Comparison of ENCODE assay signal across 15 cellular contexts in the genomic region with DNA sequence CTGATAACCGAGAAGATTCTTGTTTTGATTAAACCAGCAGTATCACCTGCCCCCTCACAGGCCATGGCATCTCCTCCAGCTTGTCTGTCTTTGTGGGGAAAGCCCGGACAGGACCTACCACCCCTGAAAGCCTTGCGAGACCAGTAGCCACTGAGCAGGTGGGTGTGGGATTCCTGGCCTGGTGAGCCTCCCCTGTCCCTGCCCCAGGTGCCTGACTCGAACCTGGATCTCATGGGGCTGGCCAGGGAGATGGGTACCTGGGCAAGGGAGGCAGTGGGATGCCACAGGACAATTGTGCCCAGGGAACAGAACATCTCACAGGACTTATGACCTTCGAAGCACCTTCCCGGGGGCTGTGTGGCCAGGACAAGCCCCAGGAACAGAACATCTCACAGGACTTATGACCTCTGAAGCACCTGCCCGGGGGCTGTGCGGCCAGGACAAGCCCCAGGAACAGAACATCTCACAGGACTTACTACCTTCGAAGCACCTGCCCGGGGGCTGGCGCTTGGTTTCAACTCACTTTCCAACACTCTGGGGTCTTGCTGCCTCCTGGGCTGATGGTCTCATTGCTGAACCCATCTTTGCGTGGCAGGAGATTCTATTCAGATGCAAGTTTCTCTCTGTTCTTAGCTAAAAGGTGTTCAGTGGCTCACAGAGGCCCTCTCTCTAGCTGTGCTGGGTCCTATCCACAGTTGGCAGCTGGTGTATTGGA.
DNase-seq lines count a peak whose midpoint lies in the region; ATAC-seq and TF ChIP-seq lines count a peak whose summit lies in the region.
"Had no signal": no experiment of that assay in that cellular context is flagged by ENCODE, and none has a peak within 500 bp of the region (broad histone marks: within the 10 kb centered on the region; RNA-seq: fewer than 3 reads in every experiment).

No MANE protein-coding gene starts in this region.

- peak overlapping the region; percentile 27 for H3K18ac ChIP-seq in neuronal stem cell (ENCODE audit: low read length)

- H3K79me1 ChIP-seq in neuronal stem cell (ENCODE audit: low read depth, low read length), result no peaks in the 10 kb centered on the region

- peak overlapping the region; percentile 6 for H2BK12ac ChIP-seq in neuronal stem cell (ENCODE audit: low read length)

- peaks cover 3% of the 10 kb centered on the region for H3K27me3 Mint-ChIP-seq in activated CD4-positive, alpha-beta memory T cell treated with anti-CD3 and anti-CD28 coated beads, Interleukin-2, amount 10 ng/mL, durations not matched to agents 7 days and 5 days
- H3K27me3 Mint-ChIP-seq in activated CD4-positive, alpha-beta memory T cell treated with anti-CD3 and anti-CD28 coated beads for 36 hours, result peaks cover 10% of the 10 kb centered on the region

- no peaks in the 10 kb centered on the region for H3K36me3 ChIP-seq in esophagus muscularis mucosa
- no peaks in the 10 kb centered on the region for H3K36me3 ChIP-seq in neuronal stem cell (replicated peaks in 1 of 2; ENCODE audit: control insufficient read depth in 2 of 2, insufficient read depth in 2 of 2, low read length in 2 of 2)
- H3K36me3 ChIP-seq: BLaER1, HAP-1 had no signal

- no peaks in the 10 kb centered on the region for H3K4me1 Mint-ChIP-seq in activated CD4-positive, alpha-beta memory T cell treated with anti-CD3 and anti-CD28 coated beads, Interleukin-2, amount 10 ng/mL, durations not matched to agents 7 days and 5 days
- H3K4me1 Mint-ChIP-seq in activated CD4-positive, alpha-beta memory T cell treated with anti-CD3 and anti-CD28 coated beads for 36 hours (ENCODE audit: low read depth), result no peaks in the 10 kb centered on the region
- H3K4me1 Mint-ChIP-seq: CD8-positive, alpha-beta memory T cell had no signal

- WGBS in esophagus muscularis mucosa, result 83% methylated on average over 4 of the region's 12 CpGs
- no CpG with 5 or more reads among the region's 12 CpGs for WGBS in neuronal stem cell (ENCODE audit: extremely low coverage in 2 of 2, insufficient read length in 2 of 2, insufficient replicate concordance in 1 of 2), 2 donors

- H3K27me3 ChIP-seq in esophagus muscularis mucosa (peaks cover 0 to 59% (median 2%) of the 10 kb centered on the region in 4 donors), neuronal stem cell (ENCODE audit: control insufficient read depth in 3 of 3, insufficient read depth in 3 of 3, low read depth in 1 of 3, low read length in 3 of 3) (no peaks in the 10 kb centered on the region)
- H3K27me3 ChIP-seq: BLaER1 had no signal

- H3K27ac ChIP-seq in esophagus muscularis mucosa (replicated peaks in 1 of 4) (no peak overlapping the region), neuronal stem cell (replicated peaks; ENCODE audit: low read length) (no peak overlapping the region)
- H3K27ac ChIP-seq: BLaER1 had no signal

- no peak overlapping the region for H2BK5ac ChIP-seq in neuronal stem cell (ENCODE audit: low read length)

- no peak overlapping the region for H3K4me3 Mint-ChIP-seq in activated CD4-positive, alpha-beta memory T cell treated with anti-CD3 and anti-CD28 coated beads, Interleukin-2, amount 10 ng/mL, durations not matched to agents 7 days and 5 days
- H3K4me3 Mint-ChIP-seq in activated CD4-positive, alpha-beta memory T cell treated with anti-CD3 and anti-CD28 coated beads for 36 hours, result no peak overlapping the region
- H3K4me3 Mint-ChIP-seq: CD8-positive, alpha-beta memory T cell had no signal

- no peak overlapping the region for H3K27ac Mint-ChIP-seq in activated CD4-positive, alpha-beta memory T cell treated with anti-CD3 and anti-CD28 coated beads, Interleukin-2, amount 10 ng/mL, durations not matched to agents 7 days and 5 days
- no peak overlapping the region for H3K27ac Mint-ChIP-seq in activated CD4-positive, alpha-beta memory T cell treated with anti-CD3 and anti-CD28 coated beads for 36 hours
- H3K27ac Mint-ChIP-seq: CD8-positive, alpha-beta memory T cell had no signal

- no peak overlapping the region for H3K9ac ChIP-seq in neuronal stem cell (ENCODE audit: low read depth, low read length, poor library complexity)
- H3K9ac ChIP-seq: BLaER1 had no signal

- H2BK15ac ChIP-seq in neuronal stem cell (ENCODE audit: low read length), result no peak overlapping the region

- CTCF ChIA-PET in activated CD4-positive, alpha-beta memory T cell treated with anti-CD3 and anti-CD28 coated beads, Interleukin-2, amount 10 ng/mL, durations not matched to agents 7 days and 5 days (lab: Charles Lee), result no interaction called here
- CTCF ChIA-PET in activated CD4-positive, alpha-beta memory T cell treated with anti-CD3 and anti-CD28 coated beads for 36 hours (lab: Charles Lee), result no interaction called here

- TF ChIP-seq CTCF in esophagus muscularis mucosa (IDR thresholded peaks at IDR 0.05), result no peak

- H2BK120ac ChIP-seq in neuronal stem cell (ENCODE audit: low read depth, low read length), result no peak overlapping the region

- no peaks in the 10 kb centered on the region for H3K9me3 Mint-ChIP-seq in activated CD4-positive, alpha-beta memory T cell treated with anti-CD3 and anti-CD28 coated beads, Interleukin-2, amount 10 ng/mL, durations not matched to agents 7 days and 5 days
- no peaks in the 10 kb centered on the region for H3K9me3 Mint-ChIP-seq in activated CD4-positive, alpha-beta memory T cell treated with anti-CD3 and anti-CD28 coated beads for 36 hours

- POLR2A ChIA-PET in activated CD4-positive, alpha-beta memory T cell treated with anti-CD3 and anti-CD28 coated beads, Interleukin-2, amount 10 ng/mL, durations not matched to agents 7 days and 5 days (lab: Charles Lee), result no interaction called here
- POLR2A ChIA-PET in activated CD4-positive, alpha-beta memory T cell treated with anti-CD3 and anti-CD28 coated beads for 36 hours (lab: Charles Lee), result no interaction called here

- no peak overlapping the region for H2AFZ ChIP-seq in neuronal stem cell (ENCODE audit: low read length)

- no peak for TF ChIP-seq EP300 in esophagus muscularis mucosa (IDR thresholded peaks at IDR 0.05)

- intact Hi-C loops in activated CD4-positive, alpha-beta memory T cell treated with anti-CD3 and anti-CD28 coated beads for 36 hours (cut with micrococcal nuclease), result no loop called here
- intact Hi-C loops in esophagus muscularis mucosa (cut with DNase I), result no loop called here

- no peak overlapping the region for H4K8ac ChIP-seq in neuronal stem cell (ENCODE audit: low read depth, low read length)

- H3K36me3 Mint-ChIP-seq in activated CD4-positive, alpha-beta memory T cell treated with anti-CD3 and anti-CD28 coated beads, Interleukin-2, amount 10 ng/mL, durations not matched to agents 7 days and 5 days (ENCODE audit: low read depth), result no peaks in the 10 kb centered on the region
- no peaks in the 10 kb centered on the region for H3K36me3 Mint-ChIP-seq in activated CD4-positive, alpha-beta memory T cell treated with anti-CD3 and anti-CD28 coated beads for 36 hours
- H3K36me3 Mint-ChIP-seq: CD8-positive, alpha-beta memory T cell had no signal

- peak overlapping the region; percentile 68 for H3K23ac ChIP-seq in neuronal stem cell (ENCODE audit: low read depth, low read length, poor library complexity)

- peak; percentile 14 for DNase-seq in activated CD4-positive, alpha-beta memory T cell treated with anti-CD3 and anti-CD28 coated beads, Interleukin-2, amount 10 ng/mL, durations not matched to agents 7 days and 5 days
- no peak for DNase-seq in activated CD4-positive, alpha-beta memory T cell treated with anti-CD3 and anti-CD28 coated beads for 36 hours
- DNase-seq in esophagus muscularis mucosa (ENCODE audit: extremely low spot score) (peak; percentile 91), neuronal stem cell (ENCODE audit: low spot score) (no peak), SIG-M5 treated with dmso at 0.1 percent for 504 hours (lab: John Stamatoyannopoulos, UW; ENCODE audit: unreplicated experiment) (no peak), cerebellum (ENCODE audit: low spot score) (no peak)
- DNase-seq: 8988T; AML-193; Caco-2; CD8-positive, alpha-beta memory T cell; DND-41; GDM1 had no signal

- H3K4me1 ChIP-seq in esophagus muscularis mucosa, result no peaks in the 10 kb centered on the region
- peaks cover 0 to 3% of the 10 kb centered on the region in 2 donors for H3K4me1 ChIP-seq in neuronal stem cell (ENCODE audit: control insufficient read depth in 2 of 2, insufficient read depth in 1 of 2, low read depth in 1 of 2, low read length in 2 of 2)
- H3K4me1 ChIP-seq: Caco-2, HAP-1 had no signal

- no peak overlapping the region for H3K4me2 ChIP-seq in neuronal stem cell (ENCODE audit: insufficient read depth, low read length, poor library complexity, severe bottlenecking)
- H3K4me2 ChIP-seq: BLaER1 had no signal

- H3K4ac ChIP-seq in neuronal stem cell (ENCODE audit: low read length), result no peak overlapping the region

- H4K91ac ChIP-seq in neuronal stem cell (ENCODE audit: low read depth, low read length, poor library complexity), result no peak overlapping the region

- H3K14ac ChIP-seq in neuronal stem cell (ENCODE audit: low read length), result no peak overlapping the region

- peak overlapping the region; percentile 76 for H2AK5ac ChIP-seq in neuronal stem cell (ENCODE audit: low read depth, low read length)

- no peak for ATAC-seq in HG03571 (IDR thresholded peaks at IDR 0.05; ENCODE audit: unreplicated experiment)

- no peak for TF ChIP-seq POLR2A in esophagus muscularis mucosa (IDR thresholded peaks at IDR 0.05; ENCODE audit: low read depth)

- H3K9me3 ChIP-seq in esophagus muscularis mucosa (no peaks in the 10 kb centered on the region), neuronal stem cell (replicated peaks in 1 of 2; ENCODE audit: control insufficient read depth in 2 of 2, insufficient read depth in 1 of 2, low read depth in 1 of 2, low read length in 2 of 2) (no peaks in the 10 kb centered on the region)
- H3K9me3 ChIP-seq: BLaER1, Caco-2, HAP-1 had no signal

- H3K4me3 ChIP-seq in esophagus muscularis mucosa (no peak overlapping the region), neuronal stem cell (ENCODE audit: low read length in 2 of 2) (peak overlapping the region in 1 of 2 donors; percentile 41)
- H3K4me3 ChIP-seq: BLaER1, HAP-1 had no signal

Comparison
In these comparisons a context has a peak if more than half of its experiments do, and no peak if none do; other contexts are left out.
1. DNase-seq: peak in activated CD4-positive, alpha-beta memory T cell treated with anti-CD3 and anti-CD28 coated beads, Interleukin-2, amount 10 ng/mL, durations not matched to agents 7 days and 5 days (single experiment) and esophagus muscularis mucosa (single experiment); none in activated CD4-positive, alpha-beta memory T cell treated with anti-CD3 and anti-CD28 coated beads for 36 hours (single experiment), neuronal stem cell (single experiment), SIG-M5 treated with dmso at 0.1 percent for 504 hours (single experiment) and cerebellum (single experiment).